Comparison of ENCODE assay signal across 27 cellular contexts in genomic region chr6:9924971-9925370, GRCh38.
"Had no signal": no experiment of that assay in that cellular context is flagged by ENCODE, and none has a peak within 500 bp of the region (broad histone marks: within the 10 kb centered on the region; RNA-seq: fewer than 3 reads in every experiment).

No MANE protein-coding gene starts in this region.

- H3K79me2 ChIP-seq: parathyroid adenoma had no signal

- H3K4me3 Mint-ChIP-seq: mesothelial cell of epicardium; naive B cell; natural killer cell; nephron progenitor cell; neural progenitor cell; stimulated activated effector memory CD8-positive, alpha-beta T cell treated with anti-CD3 and anti-CD28 coated beads, Interleukin-12 subunit alpha, Interleukin-12 subunit beta, amount 100 ng/mL, for 72 hours; stimulated activated naive CD8-positive, alpha-beta T cell treated with anti-CD3 and anti-CD28 coated beads, Interleukin-15, Interleukin-2, amounts not matched to agents 100 ng/mL and 50 ng/mL, for 24 hours had no signal

- H3K27me3 Mint-ChIP-seq: stimulated activated naive CD8-positive, alpha-beta T cell treated with anti-CD3 and anti-CD28 coated beads, Interleukin-15, Interleukin-2, amounts not matched to agents 100 ng/mL and 50 ng/mL, for 24 hours had no signal

- H3K36me3 Mint-ChIP-seq: naive B cell; natural killer cell; neural progenitor cell; stimulated activated effector memory CD8-positive, alpha-beta T cell treated with anti-CD3 and anti-CD28 coated beads, Interleukin-12 subunit alpha, Interleukin-12 subunit beta, amount 100 ng/mL, for 72 hours had no signal

- H3K4me2 ChIP-seq: neural progenitor cell had no signal

- H3K9me3 ChIP-seq: neutrophil, suprapubic skin, thoracic aorta had no signal

- H3K4me1 ChIP-seq: left ventricle myocardium inferior, neural progenitor cell, parathyroid adenoma, right atrium auricular region, suprapubic skin, tibial artery, upper lobe of right lung had no signal

- ATAC-seq: natural killer cell; sciatic nerve; stimulated activated effector memory CD8-positive, alpha-beta T cell treated with anti-CD3 and anti-CD28 coated beads, Interleukin-12 subunit alpha, Interleukin-12 subunit beta, amount 100 ng/mL, for 72 hours; upper lobe of right lung had no signal

- H3K27ac Mint-ChIP-seq: mesothelial cell of epicardium; naive B cell; natural killer cell; nephron progenitor cell; neural progenitor cell; stimulated activated effector memory CD8-positive, alpha-beta T cell treated with anti-CD3 and anti-CD28 coated beads, Interleukin-12 subunit alpha, Interleukin-12 subunit beta, amount 100 ng/mL, for 72 hours; stimulated activated naive CD8-positive, alpha-beta T cell treated with anti-CD3 and anti-CD28 coated beads, Interleukin-15, Interleukin-2, amounts not matched to agents 100 ng/mL and 50 ng/mL, for 24 hours had no signal

- H3K36me3 ChIP-seq: left ventricle myocardium inferior, neural progenitor cell, neutrophil, right atrium auricular region, suprapubic skin, thoracic aorta, tibial artery, upper lobe of right lung had no signal

- DNase-seq: islet precursor cell; left ventricle myocardium inferior; mesendoderm; naive B cell; natural killer cell; nephron progenitor cell; occipital lobe; stimulated activated CD4-positive, alpha-beta T cell treated with anti-CD3 and anti-CD28 coated beads, Interleukin-12 subunit alpha, Interleukin-12 subunit beta, amount 100 ng/mL, for 4 hours; stimulated activated CD4-positive, alpha-beta T cell treated with anti-CD3 and anti-CD28 coated beads, Interleukin-15, amount 100 ng/mL, for 24 hours; stimulated activated CD4-positive, alpha-beta T cell treated with anti-CD3 and anti-CD28 coated beads, Interleukin-2, amount 100 ng/mL, for 24 hours; stimulated activated CD4-positive, alpha-beta T cell treated with anti-CD3 and anti-CD28 coated beads, Interleukin-4, amount 100 ng/mL, for 24 hours; stimulated activated naive CD4-positive, alpha-beta T cell; tibial artery; trophoblast cell; upper lobe of right lung had no signal

- H3K9ac ChIP-seq: neural progenitor cell, parathyroid adenoma had no signal

- H2AFZ ChIP-seq: neural progenitor cell, parathyroid adenoma had no signal

- H3K27me3 ChIP-seq: neural progenitor cell, neutrophil, right atrium auricular region, suprapubic skin, tibial artery, upper lobe of right lung had no signal

- H3K4me3 ChIP-seq: left ventricle myocardium inferior, lung, neural progenitor cell, right atrium auricular region, skin epidermis, suprapubic skin, thoracic aorta, tibial artery, upper lobe of right lung had no signal

- H3K27ac ChIP-seq: left ventricle myocardium inferior, neural progenitor cell, neutrophil, parathyroid adenoma, right atrium auricular region, skin epidermis, suprapubic skin, thoracic aorta, tibial artery, upper lobe of right lung had no signal

- H3K4me1 Mint-ChIP-seq: naive B cell; natural killer cell; neural progenitor cell; stimulated activated effector memory CD8-positive, alpha-beta T cell treated with anti-CD3 and anti-CD28 coated beads, Interleukin-12 subunit alpha, Interleukin-12 subunit beta, amount 100 ng/mL, for 72 hours had no signal
